12 cellular contexts compared by ENCODE assay signal in genomic region chr13:50843256-50844043, GRCh38. TPM values are rescaled to one million over a fixed set of nuclear protein-coding genes. Genes with fewer than 3 reads are reported as not detected.
DNase-seq lines count a peak whose midpoint lies in the region; ATAC-seq and TF ChIP-seq lines count a peak whose summit lies in the region.
"Had no signal": no experiment of that assay in that cellular context is flagged by ENCODE, and none has a peak within 500 bp of the region (broad histone marks: within the 10 kb centered on the region; RNA-seq: fewer than 3 reads in every experiment).

Gene DLEU7 (minus strand): TSS chr13:50843692. CDS start chr13:50843646, 46 bp downstream.

- no peaks in the 10 kb centered on the region for H3K4me1 ChIP-seq in right cardiac atrium (ENCODE audit: control insufficient read depth, insufficient read depth, low read length)
- peaks cover 5% of the 10 kb centered on the region for H3K4me1 ChIP-seq in ovary (ENCODE audit: insufficient read depth)

- POLR2A ChIA-PET in GM10248 (lab: Yijun Ruan, JAX), result no interaction called here

- no peaks in the 10 kb centered on the region for H3K36me3 ChIP-seq in ovary

- intact Hi-C loops in Right ventricle myocardium inferior (cut with DNase I) (no loop called here), cardiac septum (cut with DNase I) (no loop called here), right cardiac atrium (cut with DNase I) (no loop called here), ovary (cut with DNase I) (no loop called here)

- H3K9me3 ChIP-seq in right cardiac atrium (ENCODE audit: control insufficient read depth, low read length) (no peaks in the 10 kb centered on the region), ovary (no peaks in the 10 kb centered on the region)

- no peak for TF ChIP-seq POLR2A in ovary (IDR thresholded peaks at IDR 0.05)

- WGBS in right cardiac atrium, result 17% methylated on average over 78 of the region's 78 CpGs
- 5 to 16% (median 8%) methylated on average over 50 to 78 of the region's 78 CpGs for WGBS in ovary, 3 donors

- H3K4me3 ChIP-seq in right cardiac atrium (ENCODE audit: low read length), result peak within 1 kb of the TSS; percentile 2
- H3K4me3 ChIP-seq in ovary, result peak within 1 kb of the TSS; percentile 7

- H3K27me3 ChIP-seq in right cardiac atrium (ENCODE audit: control insufficient read depth, insufficient read depth) (no peaks in the 10 kb centered on the region), ovary (no peaks in the 10 kb centered on the region)

- TF ChIP-seq EP300 in ovary (IDR thresholded peaks at IDR 0.05), result no peak

- H3K27ac ChIP-seq in right cardiac atrium (ENCODE audit: low read length) (no peak within 1 kb of the TSS), ovary (no peak within 1 kb of the TSS)

- DNase-seq in Right ventricle myocardium inferior (ENCODE audit: missing footprints) (peak; percentile 64), cardiac septum (ENCODE audit: low spot score) (no peak), right cardiac atrium (peak in 2 of 3 donors; percentile 39 to 47), ovary (peak in 1 of 5 donors; percentile 9), KG1 (lab: John Stamatoyannopoulos, UW) (no peak), GM10248 (ENCODE audit: extremely low spot score) (no peak), DMS79 (lab: John Stamatoyannopoulos, UW) (no peak)
- DNase-seq: activated naive CD4-positive, alpha-beta T cell treated with anti-CD3 and anti-CD28 coated beads, Interleukin-2, amount 50 U/mL, for 16 hours; AML-193; GOT3; NCI-H446 treated with DMSO at 0.1 percent for 48 hours had no signal

- TF ChIP-seq CTCF in ovary (IDR thresholded peaks at IDR 0.05) (no peak), GM10248 (IDR thresholded peaks at IDR 0.05; ENCODE audit: control extremely low read depth, extremely low read depth, low read depth, missing control alignments) (no peak)

- ATAC-seq in Right ventricle myocardium inferior, result no peak
- peak in 1 of 2 donors; percentile 38 for ATAC-seq in right cardiac atrium
- ATAC-seq in GM19328 (IDR thresholded peaks at IDR 0.05; ENCODE audit: unreplicated experiment), result no peak

- CTCF ChIA-PET in GM10248 (lab: Yijun Ruan, JAX), result no interaction called here

RNA-seq across cellular contexts. Expression of gene DLEU7, which starts in this region (rescaled TPM):
- total RNA-seq in Right ventricle myocardium inferior (not detected), cardiac septum (not detected), right cardiac atrium (under 1 TPM in 3 of 4 donors, not detected in 1; 0.14 to 0.46 (median 0.38) TPM), ovary (under 1 TPM in 4 of 7 donors, not detected in 3; 0.12 to 0.65 (median 0.28) TPM)
- polyA plus RNA-seq in right cardiac atrium (0.07 TPM), ovary (under 1 TPM; 0.05 to 0.28 TPM)

Comparison
In these comparisons a context has a peak if more than half of its experiments do, and no peak if none do; other contexts are left out.
1. Peak in DNase-seq in Right ventricle myocardium inferior; RNA of the gene not detected or under 1 TPM.
2. Peak in DNase-seq and H3K4me3 ChIP-seq in right cardiac atrium; RNA of the gene not detected or under 1 TPM.